ENCODE assay signal across 18 cellular contexts in the genomic region with DNA sequence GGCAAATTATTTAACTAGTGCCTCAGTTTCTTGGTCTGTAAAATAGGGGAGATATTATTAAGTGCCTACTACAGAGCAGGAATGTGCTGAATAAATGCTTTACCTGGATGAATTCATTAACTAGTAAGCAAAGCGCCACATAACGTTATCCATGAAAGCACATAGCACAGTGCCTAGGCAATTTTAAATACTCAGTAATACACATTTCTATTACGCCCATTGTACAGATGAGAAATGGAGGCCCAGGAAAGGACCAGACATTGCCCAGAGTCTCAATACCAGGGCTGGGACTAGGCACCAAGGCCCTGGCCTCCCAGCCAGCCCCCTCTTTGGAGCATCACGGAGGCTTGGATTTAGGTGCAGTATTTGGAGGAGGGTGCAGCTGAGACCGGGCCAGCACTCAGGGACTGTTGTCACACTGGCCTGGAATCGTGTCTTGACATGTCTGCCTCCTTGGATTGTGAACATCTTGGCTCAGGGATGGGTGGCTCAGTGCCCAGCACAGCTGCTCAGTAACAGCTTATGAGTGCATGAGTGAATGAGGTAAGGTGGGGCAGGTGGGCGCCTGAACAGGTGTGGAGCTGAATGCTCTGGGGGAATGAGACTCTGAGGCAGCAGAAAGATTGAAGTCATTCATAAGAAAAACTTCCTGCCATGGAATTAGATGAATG. TPM values are rescaled to one million over a fixed set of nuclear protein-coding genes. Genes with fewer than 3 reads are reported as not detected.
DNase-seq lines count a peak whose midpoint lies in the region; ATAC-seq, FAIRE-seq and TF ChIP-seq lines count a peak whose summit lies in the region.
"Had no signal": no experiment of that assay in that cellular context is flagged by ENCODE, and none has a peak within 500 bp of the region (broad histone marks: within the 10 kb centered on the region; RNA-seq: fewer than 3 reads in every experiment).

No MANE protein-coding gene starts in this region.

- H3K36me3 Mint-ChIP-seq in activated CD4-positive, alpha-beta T cell treated with anti-CD3 and anti-CD28 coated beads for 36 hours (ENCODE audit: low read depth) = no peaks in the 10 kb centered on the region
- H3K36me3 Mint-ChIP-seq: CD4-positive, alpha-beta memory T cell had no signal

- 98% methylated on average over 7 of the region's 7 CpGs for WGBS in HepG2 (ENCODE audit: low lambda C conversion rate)

- CTCF ChIA-PET in HepG2 (lab: Yijun Ruan, JAX; ENCODE audit: low intra/inter-chr PET ratio, low total read pairs) = no interaction called here
- CTCF ChIA-PET in activated CD4-positive, alpha-beta T cell treated with anti-CD3 and anti-CD28 coated beads for 36 hours (lab: Charles Lee) = interaction anchor here (0.9 to 2.5 kb wide), 2 partner anchors 23 to 58 kb away, joined by 3 to 6 read pairs; no protein-coding TSS in a partner anchor

- no peak for TF ChIP-seq POLR2A in HepG2 (IDR thresholded peaks at IDR 0.05; ENCODE audit: insufficient read depth in 1 of 2, low read depth in 2 of 2, low read length in 2 of 2)

- ATAC-seq in RWPE2 (ENCODE audit: low read depth) (peak; percentile 27; the same call in 1 of the 3 replicates), HepG2 (no peak)
- ATAC-seq in activated CD4-positive, alpha-beta T cell treated with anti-CD3 and anti-CD28 coated beads for 36 hours = no peak

- intact Hi-C loops in HepG2 (cut with micrococcal nuclease; ENCODE audit: unreplicated experiment) = no loop called here
- intact Hi-C loops in activated CD4-positive, alpha-beta T cell treated with anti-CD3 and anti-CD28 coated beads for 36 hours (cut with DNase I, micrococcal nuclease) = no loop called here

- H3K27ac ChIP-seq in RWPE2 (ENCODE audit: poor library complexity, severe bottlenecking) (no peak overlapping the region), HepG2 (ENCODE audit: extremely low read length, insufficient read depth, low read length) (no peak overlapping the region)

- no peaks in the 10 kb centered on the region for H4K20me1 ChIP-seq in HepG2 (ENCODE audit: insufficient read depth, low read length)

- no peak for FAIRE-seq in HepG2 (lab: Jason Lieb, UNC)
- FAIRE-seq: H54 had no signal

- H3K9ac ChIP-seq in HepG2 (ENCODE audit: insufficient read depth, low read depth, low read length) = no peak overlapping the region

- TF ChIP-seq EP300 in HepG2 (IDR thresholded peaks at IDR 0.05; ENCODE audit: low read depth in 2 of 2, low read length in 2 of 2) (no peak), HepG2 (CRISPR knock-in tag; IDR thresholded peaks at IDR 0.05; ENCODE audit: borderline replicate concordance) (no peak)

- no peaks in the 10 kb centered on the region for H3K9me3 Mint-ChIP-seq in activated CD4-positive, alpha-beta T cell treated with anti-CD3 and anti-CD28 coated beads for 36 hours (ENCODE audit: low read depth)

- no peaks in the 10 kb centered on the region for H3K4me1 Mint-ChIP-seq in activated CD4-positive, alpha-beta T cell treated with anti-CD3 and anti-CD28 coated beads for 36 hours
- H3K4me1 Mint-ChIP-seq: CD4-positive, alpha-beta memory T cell had no signal

- H3K27me3 Mint-ChIP-seq in activated CD4-positive, alpha-beta T cell treated with anti-CD3 and anti-CD28 coated beads for 36 hours = no peaks in the 10 kb centered on the region

- POLR2A ChIA-PET in HepG2 (lab: Yijun Ruan, JAX) = no interaction called here
- POLR2A ChIA-PET in activated CD4-positive, alpha-beta T cell treated with anti-CD3 and anti-CD28 coated beads for 36 hours (lab: Charles Lee) = no interaction called here

- H3K36me3 ChIP-seq in RWPE2 (ENCODE audit: low read depth) (no peaks in the 10 kb centered on the region), HepG2 (replicated peaks in 1 of 2; ENCODE audit: control insufficient read depth in 1 of 2, insufficient read depth in 2 of 2, low read length in 2 of 2) (peaks cover 4 to 9% of the 10 kb centered on the region in 2 experiments; a peak in 4 of 5 replicates)

- H3K4me2 ChIP-seq in HepG2 (ENCODE audit: low read depth, low read length) = no peak overlapping the region

- H2AFZ ChIP-seq in HepG2 (ENCODE audit: low read length) = no peak overlapping the region

- DNase-seq in NCI-H1105 (lab: John Stamatoyannopoulos, UW) = peak; percentile 71
- DNase-seq in NCI-H2196 (lab: John Stamatoyannopoulos, UW; ENCODE audit: unreplicated experiment) = peak; percentile 58
- DNase-seq in RWPE2 (ENCODE audit: low spot score) = no peak
- no peak for DNase-seq in HepG2 (ENCODE audit: low spot score)
- no peak for DNase-seq in SW480 (ENCODE audit: low spot score)
- DNase-seq in activated CD4-positive, alpha-beta T cell treated with anti-CD3 and anti-CD28 coated beads for 36 hours = no peak
- DNase-seq in activated CD4-positive, alpha-beta T cell treated with anti-CD3 and anti-CD28 coated beads, Interleukin-2, amount 50 U/mL, for 1 hour = no peak
- DNase-seq: ACHN; CD4-positive, alpha-beta memory T cell; EL; Kasumi-1; NCI-H1417 treated with DMSO at 0.1 percent for 48 hours; NCI-H2081; NK-92 treated with Interleukin-12 subunit alpha and Interleukin-12 subunit beta, amount 100 ng/mL, for 24 hours; OCI-M1; RPMI8226 had no signal

- no peaks in the 10 kb centered on the region for H3K4me1 ChIP-seq in RWPE2 (ENCODE audit: insufficient read depth, poor library complexity, severe bottlenecking)
- peaks cover 10% of the 10 kb centered on the region for H3K4me1 ChIP-seq in HepG2 (ENCODE audit: insufficient read depth, low read length)

- H3K4me3 ChIP-seq in RWPE2 (ENCODE audit: severe bottlenecking) (no peak overlapping the region), HepG2 (replicated peaks in 1 of 3; ENCODE audit: insufficient read depth in 1 of 3, low read depth in 2 of 3, low read length in 3 of 3) (no peak overlapping the region)

- no peak overlapping the region for H3K4me3 Mint-ChIP-seq in activated CD4-positive, alpha-beta T cell treated with anti-CD3 and anti-CD28 coated beads for 36 hours
- H3K4me3 Mint-ChIP-seq: CD4-positive, alpha-beta memory T cell had no signal

- in situ Hi-C loops in HepG2 (cut with HindIII; ENCODE audit: extremely low pct_ligation_motif_present, low pct_unique_long_range_greater_than_20kb) = no loop called here

- no peaks in the 10 kb centered on the region for H3K79me2 ChIP-seq in HepG2 (ENCODE audit: insufficient read depth, low read length)

- H3K27me3 ChIP-seq in RWPE2 (ENCODE audit: insufficient read depth, poor library complexity, severe bottlenecking) = no peaks in the 10 kb centered on the region
- no peaks in the 10 kb centered on the region for H3K27me3 ChIP-seq in HepG2 (ENCODE audit: control insufficient read depth in 1 of 2, insufficient read depth in 2 of 2, low read length in 2 of 2)

- no TSS peak for BruUV-seq in HepG2 (replicated peaks; lab: Mats Ljungman, UMichigan)

- H3K9me3 ChIP-seq in RWPE2 (ENCODE audit: severe bottlenecking) (no peaks in the 10 kb centered on the region), HepG2 (ENCODE audit: low read length) (no peaks in the 10 kb centered on the region)

- no peak for TF ChIP-seq CTCF in RWPE2 (IDR thresholded peaks at IDR 0.05; ENCODE audit: poor library complexity, severe bottlenecking)
- TF ChIP-seq CTCF in HepG2 (CRISPR knock-in tag; IDR thresholded peaks at IDR 0.05) = no peak

- no peak for TF ChIP-seq RAD21 in HepG2 (CRISPR knock-in tag; IDR thresholded peaks at IDR 0.05)

- H3K27ac Mint-ChIP-seq in activated CD4-positive, alpha-beta T cell treated with anti-CD3 and anti-CD28 coated beads for 36 hours = no peak overlapping the region

RNA-seq across cellular contexts. Expression of a gene that starts 42.2 kb away (rescaled TPM):
- total RNA-seq in HepG2 (2016; rRNA removed; fragmentation: Illumina TruSeq; extraction: Trizol) = not detected in 2 replicates
- not detected in 2 replicates for total RNA-seq in HepG2 (2016; cell fraction: cytosol; rRNA removed; fragmentation: Illumina TruSeq; extraction: Trizol; ENCODE audit: low read depth)
- not detected in 2 replicates for total RNA-seq in HepG2 (2016; cell fraction: insoluble cytoplasmic fraction; rRNA removed; fragmentation: Illumina TruSeq; extraction: Trizol)
- total RNA-seq in HepG2 (2016; cell fraction: membrane; rRNA removed; fragmentation: Illumina TruSeq; extraction: Trizol) = not detected in 2 replicates
- not detected in 2 replicates for total RNA-seq in HepG2 (2016; cell fraction: nucleus; rRNA removed; fragmentation: Illumina TruSeq; extraction: Trizol)
- polyA plus RNA-seq in HepG2 (2011; rRNA removed) = not detected in 2 replicates
- not detected in 2 replicates for polyA plus RNA-seq in HepG2 (2011; cell fraction: cytosol; rRNA removed)
- polyA plus RNA-seq in HepG2 (2011; cell fraction: nucleus; rRNA removed) = 0.05 TPM in 1 of 2 replicates, not detected in the other
- polyA plus RNA-seq in HepG2 (2012) = not detected in 2 replicates
- not detected in 2 replicates for polyA plus RNA-seq in HepG2 (2016; cell fraction: cytosol; fragmentation: Illumina TruSeq; extraction: Trizol; ENCODE audit: low read depth)
- not detected in 2 replicates for polyA plus RNA-seq in HepG2 (2016; cell fraction: insoluble cytoplasmic fraction; fragmentation: Illumina TruSeq; extraction: Trizol; ENCODE audit: low read depth)
- polyA plus RNA-seq in HepG2 (2016; cell fraction: membrane; fragmentation: Illumina TruSeq; extraction: Trizol; ENCODE audit: low read depth) = 0.07 and 0.18 TPM in 2 replicates
- polyA plus RNA-seq in HepG2 (2016; cell fraction: nucleus; fragmentation: Illumina TruSeq; extraction: Trizol; ENCODE audit: insufficient read depth, low read depth) = not detected in 2 replicates
- not detected in 2 replicates for polyA minus RNA-seq in HepG2 (2011; rRNA and poly(A)+ RNA removed; ENCODE audit: low replicate concordance)
- polyA minus RNA-seq in HepG2 (2011; cell fraction: cytosol; rRNA and poly(A)+ RNA removed) = not detected in 2 replicates
- 0.12 TPM in 1 of 2 replicates, not detected in the other for polyA minus RNA-seq in HepG2 (2011; cell fraction: nucleus; rRNA and poly(A)+ RNA removed)
- under 1 TPM; 0.18 to 0.21 TPM for total RNA-seq in activated CD4-positive, alpha-beta T cell treated with anti-CD3 and anti-CD28 coated beads for 36 hours
- total RNA-seq: NCI-H460 had no signal

RNA-seq across cellular contexts. Expression of a gene that starts 47.5 kb away (rescaled TPM):
- 7.6 and 15.3 TPM in 2 replicates for total RNA-seq in HepG2 (2016; rRNA removed; fragmentation: Illumina TruSeq; extraction: Trizol)
- total RNA-seq in HepG2 (2016; cell fraction: cytosol; rRNA removed; fragmentation: Illumina TruSeq; extraction: Trizol; ENCODE audit: low read depth) = 3.0 and 3.2 TPM in 2 replicates
- total RNA-seq in HepG2 (2016; cell fraction: insoluble cytoplasmic fraction; rRNA removed; fragmentation: Illumina TruSeq; extraction: Trizol) = 6.7 and 16.4 TPM in 2 replicates
- 6.2 TPM in 2 replicates for total RNA-seq in HepG2 (2016; cell fraction: membrane; rRNA removed; fragmentation: Illumina TruSeq; extraction: Trizol)
- 24.2 and 24.5 TPM in 2 replicates for total RNA-seq in HepG2 (2016; cell fraction: nucleus; rRNA removed; fragmentation: Illumina TruSeq; extraction: Trizol)
- 19.8 and 29.6 TPM in 2 replicates for polyA plus RNA-seq in HepG2 (2011; rRNA removed)
- polyA plus RNA-seq in HepG2 (2011; cell fraction: cytosol; rRNA removed) = 15.0 and 15.3 TPM in 2 replicates
- polyA plus RNA-seq in HepG2 (2011; cell fraction: nucleus; rRNA removed) = 80.8 and 94.5 TPM in 2 replicates
- polyA plus RNA-seq in HepG2 (2012) = 21.7 and 35.0 TPM in 2 replicates
- 0.64 and 1.2 TPM in 2 replicates for polyA plus RNA-seq in HepG2 (2016; cell fraction: cytosol; fragmentation: Illumina TruSeq; extraction: Trizol; ENCODE audit: low read depth)
- polyA plus RNA-seq in HepG2 (2016; cell fraction: insoluble cytoplasmic fraction; fragmentation: Illumina TruSeq; extraction: Trizol; ENCODE audit: low read depth) = 4.1 and 5.6 TPM in 2 replicates
- polyA plus RNA-seq in HepG2 (2016; cell fraction: membrane; fragmentation: Illumina TruSeq; extraction: Trizol; ENCODE audit: low read depth) = 2.4 and 2.9 TPM in 2 replicates
- polyA plus RNA-seq in HepG2 (2016; cell fraction: nucleus; fragmentation: Illumina TruSeq; extraction: Trizol; ENCODE audit: insufficient read depth, low read depth) = 31.9 and 32.0 TPM in 2 replicates
- polyA minus RNA-seq in HepG2 (2011; rRNA and poly(A)+ RNA removed; ENCODE audit: low replicate concordance) = 0.09 and 55.4 TPM in 2 replicates
- 11.1 and 12.3 TPM in 2 replicates for polyA minus RNA-seq in HepG2 (2011; cell fraction: cytosol; rRNA and poly(A)+ RNA removed)
- 33.2 and 42.0 TPM in 2 replicates for polyA minus RNA-seq in HepG2 (2011; cell fraction: nucleus; rRNA and poly(A)+ RNA removed)
- not detected for total RNA-seq in activated CD4-positive, alpha-beta T cell treated with anti-CD3 and anti-CD28 coated beads for 36 hours
- polyA plus RNA-seq: CD4-positive, alpha-beta memory T cell had no signal

Comparison
In these comparisons a context has a peak if more than half of its experiments do, and no peak if none do; other contexts are left out.
1. DNase-seq: peak in NCI-H1105 (single experiment) and NCI-H2196 (single experiment); none in RWPE2 (single experiment), HepG2 (single experiment), SW480 (single experiment), activated CD4-positive, alpha-beta T cell treated with anti-CD3 and anti-CD28 coated beads for 36 hours (single experiment) and activated CD4-positive, alpha-beta T cell treated with anti-CD3 and anti-CD28 coated beads, Interleukin-2, amount 50 U/mL, for 1 hour (single experiment).